In genomic region chr3:4440951-4441350, GRCh38 we compare ENCODE assay signal across 27 cellular contexts.
"Had no signal": no experiment of that assay in that cellular context is flagged by ENCODE, and none has a peak within 500 bp of the region (broad histone marks: within the 10 kb centered on the region; RNA-seq: fewer than 3 reads in every experiment).

No MANE protein-coding gene starts in this region.

- DNase-seq: dermis blood vessel endothelial cell; effector memory CD4-positive, alpha-beta T cell; heart left ventricle; hippocampal formation; left cardiac atrium; mesenchymal stem cell; mucosa of descending colon; naive B cell; nucleus accumbens; stimulated activated CD4-positive, alpha-beta T cell treated with anti-CD3 and anti-CD28 coated beads, Interleukin-12 subunit alpha, Interleukin-12 subunit beta, amount 100 ng/mL, for 4 hours; stimulated activated CD4-positive, alpha-beta T cell treated with anti-CD3 and anti-CD28 coated beads, Interleukin-1b, Interleukin-23, amount 100 ng/mL, for 48 hours; stimulated activated CD4-positive, alpha-beta T cell treated with anti-CD3 and anti-CD28 coated beads, Interleukin-4, amount 100 ng/mL, for 1 hour; stimulated activated CD8-positive, alpha-beta memory T cell treated with anti-CD3 and anti-CD28 coated beads, Interleukin-4, amount 100 ng/mL, for 48 hours; stimulated activated naive CD4-positive, alpha-beta T cell; stimulated activated naive CD8-positive, alpha-beta T cell treated with anti-CD3 and anti-CD28 coated beads, Interleukin-15, amount 100 ng/mL, for 72 hours; transverse colon had no signal

- H3K9me3 Mint-ChIP-seq: naive B cell; natural killer cell treated with Interleukin-12 subunit alpha and Interleukin-12 subunit beta and Interleukin-15 and Interleukin-18, amount 100 ng/mL, for 72 hours; stimulated activated naive CD8-positive, alpha-beta T cell treated with anti-CD3 and anti-CD28 coated beads, Interleukin-15, amount 100 ng/mL, for 72 hours had no signal

- H3K4me3 ChIP-seq: coronary artery, gastroesophageal sphincter, heart left ventricle, left lung, mucosa of descending colon, prostate gland, right atrium auricular region, smooth muscle cell, suprapubic skin, transverse colon, vagina had no signal

- H3K27me3 ChIP-seq: gastroesophageal sphincter, heart left ventricle, left lung, right atrium auricular region, suprapubic skin, transverse colon, vagina had no signal

- H3K27me3 Mint-ChIP-seq: naive B cell; natural killer cell treated with Interleukin-12 subunit alpha and Interleukin-12 subunit beta and Interleukin-15 and Interleukin-18, amount 100 ng/mL, for 72 hours; stimulated activated naive CD8-positive, alpha-beta T cell treated with anti-CD3 and anti-CD28 coated beads, Interleukin-15, amount 100 ng/mL, for 72 hours had no signal

- H3K36me3 Mint-ChIP-seq: natural killer cell treated with Interleukin-12 subunit alpha and Interleukin-12 subunit beta and Interleukin-15 and Interleukin-18, amount 100 ng/mL, for 72 hours had no signal

- H3K9me3 ChIP-seq: gastroesophageal sphincter, heart left ventricle, left lung, mucosa of descending colon, prostate gland, right atrium auricular region, suprapubic skin, transverse colon, vagina had no signal

- H3K27ac Mint-ChIP-seq: mesothelial cell of epicardium; natural killer cell treated with Interleukin-12 subunit alpha and Interleukin-12 subunit beta and Interleukin-15 and Interleukin-18, amount 100 ng/mL, for 72 hours had no signal

- H3K36me3 ChIP-seq: prostate gland had no signal

- H3K4me1 ChIP-seq: heart left ventricle, left lung, prostate gland, right atrium auricular region, suprapubic skin, transverse colon had no signal

- H3K27ac ChIP-seq: coronary artery, heart left ventricle, left lung, prostate gland, right atrium auricular region, suprapubic skin, transverse colon had no signal

- H3K4me1 Mint-ChIP-seq: stimulated activated naive CD8-positive, alpha-beta T cell treated with anti-CD3 and anti-CD28 coated beads, Interleukin-15, amount 100 ng/mL, for 72 hours had no signal

- H3K4me3 Mint-ChIP-seq: mesothelial cell of epicardium; naive B cell; natural killer cell treated with Interleukin-12 subunit alpha and Interleukin-12 subunit beta and Interleukin-15 and Interleukin-18, amount 100 ng/mL, for 72 hours; stimulated activated naive CD8-positive, alpha-beta T cell treated with anti-CD3 and anti-CD28 coated beads, Interleukin-15, amount 100 ng/mL, for 72 hours had no signal

- ATAC-seq: gastroesophageal sphincter; heart left ventricle; left cardiac atrium; left lung; mucosa of descending colon; natural killer cell treated with Interleukin-12 subunit alpha and Interleukin-12 subunit beta and Interleukin-15 and Interleukin-18, amount 100 ng/mL, for 72 hours; sciatic nerve; stimulated activated naive CD8-positive, alpha-beta T cell treated with anti-CD3 and anti-CD28 coated beads, Interleukin-15, amount 100 ng/mL, for 72 hours had no signal
